ENCODE assay signal across 8 cellular contexts in genomic region chr7:103296901-103297836, GRCh38. TPM values are rescaled to one million over a fixed set of nuclear protein-coding genes. Genes with fewer than 3 reads are reported as not detected.
DNase-seq lines count a peak whose midpoint lies in the region; ATAC-seq and TF ChIP-seq lines count a peak whose summit lies in the region.

A gene with protein sequence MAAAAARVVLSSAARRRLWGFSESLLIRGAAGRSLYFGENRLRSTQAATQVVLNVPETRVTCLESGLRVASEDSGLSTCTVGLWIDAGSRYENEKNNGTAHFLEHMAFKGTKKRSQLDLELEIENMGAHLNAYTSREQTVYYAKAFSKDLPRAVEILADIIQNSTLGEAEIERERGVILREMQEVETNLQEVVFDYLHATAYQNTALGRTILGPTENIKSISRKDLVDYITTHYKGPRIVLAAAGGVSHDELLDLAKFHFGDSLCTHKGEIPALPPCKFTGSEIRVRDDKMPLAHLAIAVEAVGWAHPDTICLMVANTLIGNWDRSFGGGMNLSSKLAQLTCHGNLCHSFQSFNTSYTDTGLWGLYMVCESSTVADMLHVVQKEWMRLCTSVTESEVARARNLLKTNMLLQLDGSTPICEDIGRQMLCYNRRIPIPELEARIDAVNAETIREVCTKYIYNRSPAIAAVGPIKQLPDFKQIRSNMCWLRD (plus strand): TSS chr7:103297435. CDS start chr7:103297460, 25 bp downstream.

- peak within 1 kb of the TSS; percentile 92 for H3K4me3 Mint-ChIP-seq in HFFc6
- peak within 1 kb of the TSS; percentile 80 for H3K4me3 Mint-ChIP-seq in activated naive CD4-positive, alpha-beta T cell treated with anti-CD3 and anti-CD28 coated beads, Interleukin-2, amount 10 ng/mL, durations not matched to agents 7 days and 5 days

- H3K4me1 Mint-ChIP-seq in HFFc6 (ENCODE audit: low read depth), result peaks cover 33% of the 10 kb centered on the region
- H3K4me1 Mint-ChIP-seq in activated naive CD4-positive, alpha-beta T cell treated with anti-CD3 and anti-CD28 coated beads, Interleukin-2, amount 10 ng/mL, durations not matched to agents 7 days and 5 days, result peaks cover 33% of the 10 kb centered on the region

- peaks cover 10 to 35% of the 10 kb centered on the region in 2 donors for H3K36me3 ChIP-seq in gastroesophageal sphincter

- CTCF ChIA-PET in activated naive CD4-positive, alpha-beta T cell treated with anti-CD3 and anti-CD28 coated beads, Interleukin-2, amount 10 ng/mL, durations not matched to agents 7 days and 5 days (lab: Charles Lee), result interaction anchor here (1.0 to 1.2 kb wide), 2 partner anchors 109 kb away, joined by 3 to 4 read pairs; no protein-coding TSS in a partner anchor

- H3K4me3 ChIP-seq in GM08714 (ENCODE audit: low read length), result peak within 1 kb of the TSS; percentile 93
- H3K4me3 ChIP-seq in gastroesophageal sphincter, result peak within 1 kb of the TSS; percentile 83 to 97

- H3K27me3 ChIP-seq in gastroesophageal sphincter, result no peaks in the 10 kb centered on the region

- H3K4me1 ChIP-seq in gastroesophageal sphincter, result peaks cover 7 to 36% (median 11%) of the 10 kb centered on the region in 3 donors

- peaks cover 15% of the 10 kb centered on the region for H3K36me3 Mint-ChIP-seq in HFFc6 (ENCODE audit: low read depth)
- H3K36me3 Mint-ChIP-seq in activated naive CD4-positive, alpha-beta T cell treated with anti-CD3 and anti-CD28 coated beads, Interleukin-2, amount 10 ng/mL, durations not matched to agents 7 days and 5 days, result peaks cover 21% of the 10 kb centered on the region

- peak within 1 kb of the TSS; percentile 51 to 89 (median 86) for H3K27ac ChIP-seq in gastroesophageal sphincter

- no peak for TF ChIP-seq POLR2A in gastroesophageal sphincter (IDR thresholded peaks at IDR 0.05)

- H3K9me3 Mint-ChIP-seq in HFFc6, result no peaks in the 10 kb centered on the region
- H3K9me3 Mint-ChIP-seq in activated naive CD4-positive, alpha-beta T cell treated with anti-CD3 and anti-CD28 coated beads, Interleukin-2, amount 10 ng/mL, durations not matched to agents 7 days and 5 days, result no peaks in the 10 kb centered on the region

- TF ChIP-seq EP300 in gastroesophageal sphincter (IDR thresholded peaks at IDR 0.05), result no peak

- no peaks in the 10 kb centered on the region for H3K9me3 ChIP-seq in gastroesophageal sphincter

- peak; percentile 96 for ATAC-seq in gastroesophageal sphincter

- DNase-seq in HFFc6 (peak; percentile 87), NAMALWA (ENCODE audit: low spot score) (peak; percentile 99), SK-N-DZ (ENCODE audit: low spot score) (peak; percentile 93), non-pigmented ciliary epithelial cell (ENCODE audit: low read depth) (peak; percentile 59), superior temporal gyrus (ENCODE audit: extremely low spot score) (peak; percentile 99)
- peak; percentile 98 for DNase-seq in activated naive CD4-positive, alpha-beta T cell treated with anti-CD3 and anti-CD28 coated beads, Interleukin-2, amount 10 ng/mL, durations not matched to agents 7 days and 5 days

- no peaks in the 10 kb centered on the region for H3K27me3 Mint-ChIP-seq in HFFc6 (ENCODE audit: insufficient read depth)
- peaks cover 10% of the 10 kb centered on the region for H3K27me3 Mint-ChIP-seq in activated naive CD4-positive, alpha-beta T cell treated with anti-CD3 and anti-CD28 coated beads, Interleukin-2, amount 10 ng/mL, durations not matched to agents 7 days and 5 days

- peak within 1 kb of the TSS; percentile 79 for H3K27ac Mint-ChIP-seq in HFFc6
- H3K27ac Mint-ChIP-seq in activated naive CD4-positive, alpha-beta T cell treated with anti-CD3 and anti-CD28 coated beads, Interleukin-2, amount 10 ng/mL, durations not matched to agents 7 days and 5 days, result peak within 1 kb of the TSS; percentile 76

- 6 to 8% methylated on average over 8 to 12 of the region's 52 CpGs for WGBS in gastroesophageal sphincter (ENCODE audit: low coverage in 1 of 2), 2 donors

- peak; percentile 99 for TF ChIP-seq CTCF in HFFc6 (IDR thresholded peaks at IDR 0.05)
- TF ChIP-seq CTCF in gastroesophageal sphincter (IDR thresholded peaks at IDR 0.05), result peak; percentile 93 to 98 (median 96)

RNA-seq across cellular contexts. Expression of the gene that starts here (rescaled TPM):
- total RNA-seq in HFFc6 (2021; fragmentation: NEBNext Ultra II Directional; extraction: Animal tissue kit (Norgen Biotek cat#: 25700)), result 10 to 100 TPM; 50.1 to 66.3 (median 57.7) TPM
- 162 and 166 TPM in 2 replicates for polyA plus RNA-seq in SK-N-DZ (2014; cell fraction: cytosol; rRNA removed)
- 184 and 214 TPM in 2 replicates for polyA plus RNA-seq in SK-N-DZ (2014; cell fraction: nucleus; rRNA removed)
- total RNA-seq in gastroesophageal sphincter, result 10 to 100 TPM; 37.3 to 70.9 (median 57.4) TPM

Comparison
In these comparisons a context has a peak if more than half of its experiments do, and no peak if none do; other contexts are left out.
1. Peak in every context shown above with its lines: DNase-seq, ATAC-seq, H3K4me3 ChIP-seq and H3K27ac ChIP-seq.